ENCODE assay signal across 7 cellular contexts in the genomic region with DNA sequence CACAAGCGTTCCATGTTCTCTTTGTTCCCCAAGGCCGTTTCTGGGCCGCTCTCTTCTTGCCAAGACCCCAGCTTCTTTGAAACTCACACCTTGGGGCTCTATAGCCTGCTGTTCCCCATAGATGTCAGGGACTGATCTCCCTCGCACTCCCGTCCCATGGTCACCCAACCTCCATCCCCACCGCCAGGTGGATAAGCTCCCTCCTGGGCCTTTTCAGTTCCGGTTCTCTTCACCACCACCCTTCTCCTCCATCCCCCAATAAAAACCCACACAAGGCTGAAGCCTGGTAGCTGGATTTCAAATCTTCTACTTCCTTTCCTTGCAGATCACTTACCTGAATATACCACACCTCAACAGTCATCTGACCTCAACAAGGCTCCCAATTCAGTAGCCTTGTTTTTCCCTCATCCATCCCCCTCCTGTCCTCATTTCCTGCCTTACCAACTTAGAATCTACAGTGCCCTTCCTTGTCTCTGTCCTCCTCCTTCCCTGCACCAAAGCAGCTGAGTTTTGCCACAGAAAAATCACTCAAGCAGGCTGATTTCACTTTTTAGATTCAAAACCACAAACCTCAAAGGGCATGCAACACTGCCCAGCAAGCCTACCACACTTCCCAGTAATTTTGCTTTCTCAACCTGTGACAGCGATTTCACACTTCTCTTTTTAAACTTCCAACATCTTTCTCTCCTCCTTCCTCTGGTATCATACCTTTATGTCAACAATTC. TPM values are rescaled to one million over a fixed set of nuclear protein-coding genes. Genes with fewer than 3 reads are reported as not detected.
DNase-seq lines count a peak whose midpoint lies in the region; ATAC-seq and TF ChIP-seq lines count a peak whose summit lies in the region.

No MANE protein-coding gene starts in this region.

- DNase-seq in Peyer's patch (peak in 2 of 3 donors; percentile 51 to 62), NCI-H1092 (lab: John Stamatoyannopoulos, UW) (no peak), thyroid gland (no peak), mesothelial cell of epicardium (ENCODE audit: low spot score in 2 of 2, unreplicated experiment in 2 of 2) (no peak)
- no peak for DNase-seq in naive thymus-derived CD4-positive, alpha-beta T cell

- no peak overlapping the region for H3K27ac Mint-ChIP-seq in naive thymus-derived CD4-positive, alpha-beta T cell
- H3K27ac Mint-ChIP-seq in mesothelial cell of epicardium, result no peak overlapping the region

- H3K4me1 Mint-ChIP-seq in naive thymus-derived CD4-positive, alpha-beta T cell, result peaks cover under 1 to 12% (median 1%) of the 10 kb centered on the region in 7 donors
- H3K4me1 Mint-ChIP-seq in mesothelial cell of epicardium, result peaks cover 9% of the 10 kb centered on the region

- H3K4me3 Mint-ChIP-seq in naive thymus-derived CD4-positive, alpha-beta T cell, result no peak overlapping the region
- no peak overlapping the region for H3K4me3 Mint-ChIP-seq in mesothelial cell of epicardium

- H3K27me3 Mint-ChIP-seq in naive thymus-derived CD4-positive, alpha-beta T cell, result no peaks in the 10 kb centered on the region
- no peaks in the 10 kb centered on the region for H3K27me3 Mint-ChIP-seq in mesothelial cell of epicardium (ENCODE audit: low read depth)

- H3K27me3 ChIP-seq in Peyer's patch, result no peaks in the 10 kb centered on the region
- no peaks in the 10 kb centered on the region for H3K27me3 ChIP-seq in naive thymus-derived CD4-positive, alpha-beta T cell (ENCODE audit: control insufficient read depth in 2 of 2, insufficient read depth in 2 of 2, low read length in 2 of 2)
- no peaks in the 10 kb centered on the region for H3K27me3 ChIP-seq in thyroid gland

- WGBS in thyroid gland, 2 donors, result 91 to 92% methylated on average over 8 of the region's 8 CpGs

- TF ChIP-seq CTCF in Peyer's patch (IDR thresholded peaks at IDR 0.05), result no peak
- TF ChIP-seq CTCF in thyroid gland (IDR thresholded peaks at IDR 0.05), result no peak
- TF ChIP-seq CTCF in mesothelial cell of epicardium (IDR thresholded peaks at IDR 0.05; ENCODE audit: unreplicated experiment), result no peak

- ATAC-seq in GM18909 (IDR thresholded peaks at IDR 0.05; ENCODE audit: poor library complexity, unreplicated experiment) (peak; percentile 64), HG02623 (IDR thresholded peaks at IDR 0.05; ENCODE audit: unreplicated experiment) (peak; percentile 67)
- ATAC-seq in naive thymus-derived CD4-positive, alpha-beta T cell, result peak; percentile 73

- no peaks in the 10 kb centered on the region for H3K9me3 ChIP-seq in Peyer's patch
- no peaks in the 10 kb centered on the region for H3K9me3 ChIP-seq in naive thymus-derived CD4-positive, alpha-beta T cell (ENCODE audit: control insufficient read depth in 2 of 3, low read length in 3 of 3)
- H3K9me3 ChIP-seq in thyroid gland, result no peaks in the 10 kb centered on the region

- H3K27ac ChIP-seq in Peyer's patch (no peak overlapping the region), thyroid gland (no peak overlapping the region)
- H3K27ac ChIP-seq in naive thymus-derived CD4-positive, alpha-beta T cell (ENCODE audit: low read depth, low read length), result no peak overlapping the region

- peaks cover 0 to 3% (median 0%) of the 10 kb centered on the region in 5 donors for H3K36me3 Mint-ChIP-seq in naive thymus-derived CD4-positive, alpha-beta T cell
- H3K36me3 Mint-ChIP-seq in mesothelial cell of epicardium, result no peaks in the 10 kb centered on the region

- H3K4me3 ChIP-seq in Peyer's patch, result no peak overlapping the region
- no peak overlapping the region for H3K4me3 ChIP-seq in naive thymus-derived CD4-positive, alpha-beta T cell (ENCODE audit: low read length)
- H3K4me3 ChIP-seq in thyroid gland (replicated peaks in 1 of 3), result no peak overlapping the region

- TF ChIP-seq POLR2A in Peyer's patch (IDR thresholded peaks at IDR 0.05) (no peak), thyroid gland (IDR thresholded peaks at IDR 0.05) (no peak)

- CTCF ChIA-PET in naive thymus-derived CD4-positive, alpha-beta T cell (lab: Charles Lee), result no interaction called here

- H3K4me1 ChIP-seq in Peyer's patch, result peaks cover 0 to 10% (median 2%) of the 10 kb centered on the region in 4 donors
- peaks cover 0 to 17% of the 10 kb centered on the region in 2 donors for H3K4me1 ChIP-seq in naive thymus-derived CD4-positive, alpha-beta T cell (ENCODE audit: control insufficient read depth in 2 of 2, insufficient read depth in 2 of 2, low read length in 2 of 2)
- peaks cover 0 to 10% of the 10 kb centered on the region in 2 donors for H3K4me1 ChIP-seq in thyroid gland

- intact Hi-C loops in naive thymus-derived CD4-positive, alpha-beta T cell (cut with micrococcal nuclease), result loop anchor here (5.0 to 10.0 kb wide), 2 partner anchors 158 to 1046 kb away; a partner anchor contains a TSS
- intact Hi-C loops in thyroid gland (cut with DNase I), result no loop called here

- H3K36me3 ChIP-seq in Peyer's patch, result no peaks in the 10 kb centered on the region
- H3K36me3 ChIP-seq in naive thymus-derived CD4-positive, alpha-beta T cell (ENCODE audit: control insufficient read depth in 2 of 3, insufficient read depth in 3 of 3, low read length in 3 of 3), result no peaks in the 10 kb centered on the region
- H3K36me3 ChIP-seq in thyroid gland, result no peaks in the 10 kb centered on the region

- POLR2A ChIA-PET in naive thymus-derived CD4-positive, alpha-beta T cell (lab: Charles Lee), result no interaction called here

- no peaks in the 10 kb centered on the region for H3K9me3 Mint-ChIP-seq in naive thymus-derived CD4-positive, alpha-beta T cell
- H3K9me3 Mint-ChIP-seq in mesothelial cell of epicardium, result no peaks in the 10 kb centered on the region

RNA-seq across cellular contexts. Expression of a gene that starts 7.7 kb away (rescaled TPM):
- total RNA-seq in Peyer's patch (100 to 1,000 TPM in 2 of 4 donors, 10 to 100 TPM in 2; 45.4 to 124 (median 98.9) TPM), thyroid gland (100 to 1,000 TPM in 2 of 4 donors, 10 to 100 TPM in 2; 71.9 to 123 (median 86.9) TPM), mesothelial cell of epicardium (109 to 128 TPM (median 116 TPM) in 3 replicates)
- total RNA-seq in naive thymus-derived CD4-positive, alpha-beta T cell, result 10 to 100 TPM; 26.8 to 72.7 (median 39.4) TPM
- 10 to 100 TPM; 18.5 to 20.7 TPM for polyA plus RNA-seq in naive thymus-derived CD4-positive, alpha-beta T cell

RNA-seq across cellular contexts. Expression of a gene that starts 13.2 kb away (rescaled TPM):
- total RNA-seq in Peyer's patch (10 to 100 TPM in 2 of 4 donors, 1 to 10 TPM in 2; 7.4 to 18.6 (median 10.1) TPM), thyroid gland (10 to 100 TPM in 3 of 4 donors, 1 to 10 TPM in 1; 9.7 to 45.5 (median 17.2) TPM), mesothelial cell of epicardium (1.6 to 2.7 TPM (median 1.6 TPM) in 3 replicates)
- 10 to 100 TPM in 1 of 5 experiments, 1 to 10 TPM in 4; 1.8 to 13.3 (median 3.3) TPM for total RNA-seq in naive thymus-derived CD4-positive, alpha-beta T cell
- polyA plus RNA-seq in naive thymus-derived CD4-positive, alpha-beta T cell, result 1 to 10 TPM; 3.0 to 3.3 TPM

Comparison
In these comparisons a context has a peak if more than half of its experiments do, and no peak if none do; other contexts are left out.
1. DNase-seq: peak in Peyer's patch (2 of 3); none in naive thymus-derived CD4-positive, alpha-beta T cell (0 of 9), NCI-H1092 (single experiment), thyroid gland (0 of 2) and mesothelial cell of epicardium (0 of 2).
2. Peak in every context shown above with its lines, with median percentiles within 50 percentile points of each other: ATAC-seq.